Comparison of ENCODE assay signal across 8 cellular contexts in the genomic region with DNA sequence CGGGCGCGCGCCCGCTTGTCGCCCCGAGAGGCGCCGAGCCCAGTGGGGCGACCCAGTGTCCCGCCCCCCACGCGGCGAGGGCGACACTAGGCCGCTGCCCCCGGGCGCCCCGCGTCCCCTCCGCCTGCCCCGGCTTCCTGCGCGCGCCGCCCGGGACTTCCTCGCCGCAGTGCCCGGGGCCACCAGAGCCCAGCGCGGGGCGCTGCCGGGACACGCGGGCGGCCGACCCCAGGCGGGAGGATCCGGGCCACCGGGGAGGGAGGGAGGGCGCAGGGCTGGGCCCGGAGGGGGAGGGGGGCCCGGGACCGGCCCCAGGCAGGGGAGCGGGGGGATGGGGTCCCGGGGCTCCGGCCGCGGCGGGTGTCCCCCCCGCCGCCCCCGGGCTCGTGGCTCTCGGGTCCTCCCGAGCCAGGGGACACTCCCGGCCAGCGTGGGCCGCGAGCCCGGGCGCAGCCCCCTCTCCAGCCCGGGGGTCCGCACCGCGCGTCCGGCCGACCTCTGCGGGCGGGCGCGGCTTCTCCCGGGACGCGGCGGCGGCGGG. TPM values are rescaled to one million over a fixed set of nuclear protein-coding genes. Genes with fewer than 3 reads are reported as not detected.
DNase-seq lines count a peak whose midpoint lies in the region; ATAC-seq and TF ChIP-seq lines count a peak whose summit lies in the region.

No MANE protein-coding gene starts in this region.

- DNase-seq in DMS53 treated with DMSO at 0.1 percent for 48 hours (lab: John Stamatoyannopoulos, UW; ENCODE audit: unreplicated experiment) (peak; percentile 17), NAMALWA (ENCODE audit: low spot score) (peak; percentile 69), activated T-cell treated with anti-CD3 and anti-CD28 coated beads for 4 hours (peak; percentile 42), fibroblast of gingiva (ENCODE audit: low read depth) (peak; percentile 47), omental fat pad (ENCODE audit: low spot score) (no peak), NCI-H526 treated with DMSO at 0.1 percent for 48 hours (lab: John Stamatoyannopoulos, UW) (no peak), NCI-H1694 (lab: John Stamatoyannopoulos, UW) (no peak)

- TF ChIP-seq CTCF in omental fat pad (IDR thresholded peaks at IDR 0.05): peak in 1 of 3 donors; percentile 12

- peak; percentile 51 for ATAC-seq in GM21576 (IDR thresholded peaks at IDR 0.05; ENCODE audit: unreplicated experiment)
- peak; percentile 38 for ATAC-seq in omental fat pad (ENCODE audit: low FRiP score)

RNA-seq across cellular contexts. Expression of gene PWWP2B, which starts 0.4 kb away (rescaled TPM):
- total RNA-seq in omental fat pad: 10 to 100 TPM in 3 of 4 donors, 1 to 10 TPM in 1; 6.0 to 24.4 (median 12.2) TPM

Comparison
In these comparisons a context has a peak if more than half of its experiments do, and no peak if none do; other contexts are left out.
1. DNase-seq: peak in DMS53 treated with DMSO at 0.1 percent for 48 hours (single experiment), NAMALWA (single experiment), activated T-cell treated with anti-CD3 and anti-CD28 coated beads for 4 hours (single experiment) and fibroblast of gingiva (single experiment); none in omental fat pad (single experiment), NCI-H526 treated with DMSO at 0.1 percent for 48 hours (single experiment) and NCI-H1694 (single experiment).